10 cellular contexts compared by ENCODE assay signal in genomic region chr22:46354176-46354992, GRCh38.
"Had no signal": no experiment of that assay in that cellular context is flagged by ENCODE, and none has a peak within 500 bp of the region (broad histone marks: within the 10 kb centered on the region; RNA-seq: fewer than 3 reads in every experiment).

No MANE protein-coding gene starts in this region.

- H3K27ac Mint-ChIP-seq: activated CD4-positive, alpha-beta memory T cell treated with anti-CD3 and anti-CD28 coated beads, Interleukin-2, amount 10 ng/mL, durations not matched to agents 7 days and 5 days; activated naive CD8-positive, alpha-beta T cell treated with anti-CD3 and anti-CD28 coated beads, Interleukin-2, amount 50 U/mL, for 24 hours; neural progenitor cell; T-helper 2 cell treated with Interferon-gamma antibody and Interleukin-4, amounts not matched to agents 5 μg/mL and 100 μg/mL, for 36 hours had no signal

- H3K9me3 ChIP-seq: ovary, thyroid gland had no signal

- H3K4me3 Mint-ChIP-seq: activated CD4-positive, alpha-beta memory T cell treated with anti-CD3 and anti-CD28 coated beads, Interleukin-2, amount 10 ng/mL, durations not matched to agents 7 days and 5 days; activated naive CD8-positive, alpha-beta T cell treated with anti-CD3 and anti-CD28 coated beads, Interleukin-2, amount 50 U/mL, for 24 hours; neural progenitor cell; T-helper 2 cell treated with Interferon-gamma antibody and Interleukin-4, amounts not matched to agents 5 μg/mL and 100 μg/mL, for 36 hours had no signal

- H3K9me3 Mint-ChIP-seq: activated CD4-positive, alpha-beta memory T cell treated with anti-CD3 and anti-CD28 coated beads, Interleukin-2, amount 10 ng/mL, durations not matched to agents 7 days and 5 days; activated naive CD8-positive, alpha-beta T cell treated with anti-CD3 and anti-CD28 coated beads, Interleukin-2, amount 50 U/mL, for 24 hours; neural progenitor cell; T-helper 2 cell treated with Interferon-gamma antibody and Interleukin-4, amounts not matched to agents 5 μg/mL and 100 μg/mL, for 36 hours had no signal

- DNase-seq: activated CD4-positive, alpha-beta T cell treated with anti-CD3 and anti-CD28 coated beads for 1 hour; effector CD4-positive, alpha-beta T cell; foreskin keratinocyte had no signal

- H3K4me3 ChIP-seq: coronary artery, neural progenitor cell, ovary, thyroid gland had no signal

- H3K27me3 ChIP-seq: foreskin keratinocyte, neural progenitor cell, ovary, thyroid gland had no signal

- H3K27me3 Mint-ChIP-seq: activated CD4-positive, alpha-beta memory T cell treated with anti-CD3 and anti-CD28 coated beads, Interleukin-2, amount 10 ng/mL, durations not matched to agents 7 days and 5 days; activated naive CD8-positive, alpha-beta T cell treated with anti-CD3 and anti-CD28 coated beads, Interleukin-2, amount 50 U/mL, for 24 hours had no signal

- H3K27ac ChIP-seq: coronary artery, foreskin keratinocyte, neural progenitor cell, ovary, thyroid gland had no signal

- H3K4me1 ChIP-seq: neural progenitor cell had no signal

- H3K4me1 Mint-ChIP-seq: activated CD4-positive, alpha-beta memory T cell treated with anti-CD3 and anti-CD28 coated beads, Interleukin-2, amount 10 ng/mL, durations not matched to agents 7 days and 5 days had no signal
